8 cellular contexts compared by ENCODE assay signal in the genomic region with DNA sequence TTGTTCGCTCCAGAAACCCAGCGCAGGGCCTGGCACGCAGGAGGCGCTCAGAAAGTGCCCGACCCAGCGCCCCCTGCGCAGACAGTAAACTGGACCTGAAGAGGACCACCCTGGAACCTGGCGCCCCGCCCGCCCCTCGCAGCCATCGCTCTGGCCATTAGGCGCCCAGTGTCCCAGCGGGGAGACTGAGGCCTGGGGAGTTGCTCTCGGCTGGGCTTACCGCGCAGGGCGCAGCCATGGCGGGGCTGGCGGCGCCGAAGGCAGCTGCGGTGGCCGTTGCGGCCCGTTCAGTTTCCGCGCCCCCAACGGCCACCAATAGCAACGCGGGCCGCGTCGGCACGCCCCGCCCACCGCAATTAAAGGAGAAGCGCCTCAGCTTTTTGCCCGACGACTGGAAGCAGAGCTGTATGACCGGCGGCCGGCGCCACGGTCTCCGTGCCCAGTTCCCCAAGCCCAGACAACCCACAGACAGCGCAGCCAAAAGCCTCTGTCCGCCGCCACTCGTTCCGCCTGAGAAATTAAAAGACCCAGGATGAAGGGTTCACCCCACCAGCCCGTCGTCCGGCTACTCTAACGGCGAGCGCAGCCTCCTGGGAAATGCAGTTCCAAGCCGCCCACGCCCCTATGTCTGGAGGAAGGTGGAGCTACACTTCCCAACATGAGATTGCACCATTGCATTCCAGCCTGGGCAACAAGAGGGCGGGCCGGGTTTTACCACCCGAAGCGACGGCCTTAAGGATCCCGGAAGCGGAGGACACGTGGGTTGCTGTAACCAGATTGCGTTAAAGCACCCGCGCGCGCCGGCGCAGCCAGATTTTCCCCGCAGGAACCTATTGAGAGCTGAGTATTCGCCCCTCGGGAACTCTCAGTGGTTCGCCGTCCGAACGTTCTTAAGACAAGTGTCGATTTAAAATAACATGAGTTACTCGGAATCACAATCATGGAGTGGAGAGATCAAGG. TPM values are rescaled to one million over a fixed set of nuclear protein-coding genes. Genes with fewer than 3 reads are reported as not detected.
DNase-seq lines count a peak whose midpoint lies in the region; ATAC-seq and TF ChIP-seq lines count a peak whose summit lies in the region.

TSS of gene POC1A (minus strand) at position 289 of the 960 bp plus-strand sequence. CDS start at position 238, 51 bp downstream.

- peak; percentile 28 to 52 for TF ChIP-seq POLR2A in Peyer's patch (IDR thresholded peaks at IDR 0.05)
- TF ChIP-seq POLR2A in erythroblast (IDR thresholded peaks at IDR 0.05; ENCODE audit: low read length) = peak; percentile 79

- H3K4me1 Mint-ChIP-seq in activated T-cell treated with anti-CD3 and anti-CD28 coated beads, Interleukin-2, amount 50 U/mL, for 4 hours (ENCODE audit: low read depth) = peaks cover 6% of the 10 kb centered on the region

- DNase-seq in DMS53 treated with DMSO at 0.1 percent for 48 hours (lab: John Stamatoyannopoulos, UW; ENCODE audit: unreplicated experiment) (peak; percentile 51), KG1 (lab: John Stamatoyannopoulos, UW) (peak; percentile 94), Peyer's patch (peak; percentile 93 to 98 (median 94)), erythroblast (lab: John Stamatoyannopoulos, UW) (peak; percentile 92 to 95)
- DNase-seq in activated T-cell treated with anti-CD3 and anti-CD28 coated beads, Interleukin-2, amount 50 U/mL, for 4 hours = peak; percentile 84
- peak; percentile 93 for DNase-seq in stimulated activated CD8-positive, alpha-beta memory T cell treated with anti-CD3 and anti-CD28 coated beads, Interleukin-4, amount 100 ng/mL, for 48 hours

- ATAC-seq in GM21737 (IDR thresholded peaks at IDR 0.05; ENCODE audit: unreplicated experiment) = peak; percentile 80
- peak; percentile 91 for ATAC-seq in activated T-cell treated with anti-CD3 and anti-CD28 coated beads, Interleukin-2, amount 50 U/mL, for 4 hours

- no peaks in the 10 kb centered on the region for H3K27me3 Mint-ChIP-seq in activated T-cell treated with anti-CD3 and anti-CD28 coated beads, Interleukin-2, amount 50 U/mL, for 4 hours (ENCODE audit: low read depth)

- TF ChIP-seq CTCF in Peyer's patch (IDR thresholded peaks at IDR 0.05) = peak; percentile 17 to 54 (median 37)

- H3K4me1 ChIP-seq in Peyer's patch (peaks cover 0 to 19% (median 3%) of the 10 kb centered on the region in 4 donors), mucosa of stomach (ENCODE audit: control insufficient read depth, insufficient read depth, low read length) (peaks cover 19% of the 10 kb centered on the region)

- H3K4me3 ChIP-seq in Peyer's patch (peak within 1 kb of the TSS; percentile 63 to 76 (median 68)), mucosa of stomach (ENCODE audit: low read length) (peak within 1 kb of the TSS; percentile 61)

- no peaks in the 10 kb centered on the region for H3K9me3 Mint-ChIP-seq in activated T-cell treated with anti-CD3 and anti-CD28 coated beads, Interleukin-2, amount 50 U/mL, for 4 hours

- H3K27me3 ChIP-seq in Peyer's patch (no peaks in the 10 kb centered on the region), mucosa of stomach (ENCODE audit: control insufficient read depth, insufficient read depth, low read length) (no peaks in the 10 kb centered on the region)

- H3K9me3 ChIP-seq in Peyer's patch = no peaks in the 10 kb centered on the region
- no peaks in the 10 kb centered on the region for H3K9me3 ChIP-seq in mucosa of stomach (ENCODE audit: control insufficient read depth, low read length)

- H3K27ac ChIP-seq in Peyer's patch = peak within 1 kb of the TSS; percentile 84 to 88 (median 86)

- no peaks in the 10 kb centered on the region for H3K36me3 Mint-ChIP-seq in activated T-cell treated with anti-CD3 and anti-CD28 coated beads, Interleukin-2, amount 50 U/mL, for 4 hours (ENCODE audit: insufficient read depth)

- peak within 1 kb of the TSS; percentile 82 for H3K9ac ChIP-seq in mucosa of stomach (ENCODE audit: low read length)

- H3K4me3 Mint-ChIP-seq in activated T-cell treated with anti-CD3 and anti-CD28 coated beads, Interleukin-2, amount 50 U/mL, for 4 hours = peak within 1 kb of the TSS; percentile 90

- H3K36me3 ChIP-seq in Peyer's patch (no peaks in the 10 kb centered on the region), mucosa of stomach (ENCODE audit: control insufficient read depth, insufficient read depth, low read length) (no peaks in the 10 kb centered on the region)

RNA-seq across cellular contexts. Expression of gene POC1A, which starts in this region (rescaled TPM):
- 1 to 10 TPM; 3.4 to 9.3 (median 6.5) TPM for total RNA-seq in Peyer's patch
- 10 to 100 TPM in 2 of 3 donors, 1 to 10 TPM in 1; 9.7 to 14.3 (median 11.7) TPM for total RNA-seq in activated T-cell treated with anti-CD3 and anti-CD28 coated beads, Interleukin-2, amount 50 U/mL, for 4 hours

Comparison
In these comparisons a context has a peak if more than half of its experiments do, and no peak if none do; other contexts are left out.
1. Peak in every context shown above with its lines: DNase-seq, ATAC-seq, H3K4me3 ChIP-seq and H3K27ac ChIP-seq.